15 cellular contexts compared by ENCODE assay signal in genomic region chr18:12520442-12520992, GRCh38.
DNase-seq lines count a peak whose midpoint lies in the region; TF ChIP-seq lines count a peak whose summit lies in the region.
"Had no signal": no experiment of that assay in that cellular context is flagged by ENCODE, and none has a peak within 500 bp of the region (broad histone marks: within the 10 kb centered on the region; RNA-seq: fewer than 3 reads in every experiment).

No MANE protein-coding gene starts in this region.

- no peak overlapping the region for H2AFZ ChIP-seq in neural progenitor cell (replicated peaks)

- no peak overlapping the region for H3K4me3 Mint-ChIP-seq in neural progenitor cell
- no peak overlapping the region for H3K4me3 Mint-ChIP-seq in activated CD4-positive, alpha-beta memory T cell treated with anti-CD3 and anti-CD28 coated beads, Interleukin-2, amount 10 ng/mL, durations not matched to agents 7 days and 5 days
- H3K4me3 Mint-ChIP-seq: activated naive CD8-positive, alpha-beta T cell treated with anti-CD3 and anti-CD28 coated beads, Interleukin-2, amount 10 ng/mL, durations not matched to agents 7 days and 5 days; CD14-positive monocyte; immature natural killer cell had no signal

- no peaks in the 10 kb centered on the region for H3K9me3 Mint-ChIP-seq in neural progenitor cell
- H3K9me3 Mint-ChIP-seq in activated CD4-positive, alpha-beta memory T cell treated with anti-CD3 and anti-CD28 coated beads, Interleukin-2, amount 10 ng/mL, durations not matched to agents 7 days and 5 days = no peaks in the 10 kb centered on the region
- H3K9me3 Mint-ChIP-seq: activated naive CD8-positive, alpha-beta T cell treated with anti-CD3 and anti-CD28 coated beads, Interleukin-2, amount 10 ng/mL, durations not matched to agents 7 days and 5 days; CD14-positive monocyte; immature natural killer cell had no signal

- DNase-seq in GM03348 (ENCODE audit: low spot score) (peak; percentile 40), MG63 (peak; percentile 35), cerebellum (ENCODE audit: low spot score) (peak; percentile 22), neural progenitor cell (ENCODE audit: low spot score) (peak; percentile 55), HK-2 (ENCODE audit: unreplicated experiment) (no peak), kidney tubule cell (ENCODE audit: low spot score) (no peak)
- DNase-seq in activated CD4-positive, alpha-beta memory T cell treated with anti-CD3 and anti-CD28 coated beads, Interleukin-2, amount 10 ng/mL, durations not matched to agents 7 days and 5 days = no peak
- no peak for DNase-seq in NK-92 treated with Interleukin-12 subunit alpha and Interleukin-12 subunit beta, amount 100 ng/mL, for 24 hours (lab: John Stamatoyannopoulos, UW)
- DNase-seq: activated CD8-positive, alpha-beta memory T cell treated with anti-CD3 and anti-CD28 coated beads, Interleukin-2, amount 50 U/mL, for 4 hours; activated naive CD8-positive, alpha-beta T cell treated with anti-CD3 and anti-CD28 coated beads, Interleukin-2, amount 10 ng/mL, durations not matched to agents 7 days and 5 days; colonic mucosa; immature natural killer cell; small intestine; WERI-Rb-1 had no signal

- no peak overlapping the region for H3K27ac Mint-ChIP-seq in neural progenitor cell
- H3K27ac Mint-ChIP-seq in activated CD4-positive, alpha-beta memory T cell treated with anti-CD3 and anti-CD28 coated beads, Interleukin-2, amount 10 ng/mL, durations not matched to agents 7 days and 5 days = no peak overlapping the region
- H3K27ac Mint-ChIP-seq: activated naive CD8-positive, alpha-beta T cell treated with anti-CD3 and anti-CD28 coated beads, Interleukin-2, amount 10 ng/mL, durations not matched to agents 7 days and 5 days; CD14-positive monocyte; immature natural killer cell had no signal

- H3K36me3 Mint-ChIP-seq in neural progenitor cell = no peaks in the 10 kb centered on the region
- H3K36me3 Mint-ChIP-seq in activated CD4-positive, alpha-beta memory T cell treated with anti-CD3 and anti-CD28 coated beads, Interleukin-2, amount 10 ng/mL, durations not matched to agents 7 days and 5 days (ENCODE audit: low read depth) = no peaks in the 10 kb centered on the region
- H3K36me3 Mint-ChIP-seq: activated naive CD8-positive, alpha-beta T cell treated with anti-CD3 and anti-CD28 coated beads, Interleukin-2, amount 10 ng/mL, durations not matched to agents 7 days and 5 days; CD14-positive monocyte; immature natural killer cell had no signal

- H3K27me3 ChIP-seq in MG63 (no peaks in the 10 kb centered on the region), neural progenitor cell (no peaks in the 10 kb centered on the region)
- H3K27me3 ChIP-seq: colonic mucosa had no signal

- no peaks in the 10 kb centered on the region for H3K36me3 ChIP-seq in MG63
- H3K36me3 ChIP-seq in neural progenitor cell = no peaks in the 10 kb centered on the region
- H3K36me3 ChIP-seq: colonic mucosa, WERI-Rb-1 had no signal

- H3K79me2 ChIP-seq in neural progenitor cell (ENCODE audit: low read depth) = no peaks in the 10 kb centered on the region

- peaks cover 11% of the 10 kb centered on the region for H3K4me1 ChIP-seq in neural progenitor cell
- H3K4me1 ChIP-seq: colonic mucosa had no signal

- H4K20me1 ChIP-seq in neural progenitor cell (ENCODE audit: low read depth) = no peaks in the 10 kb centered on the region

- peak overlapping the region; percentile 1 for H3K4me2 ChIP-seq in neural progenitor cell

- no peaks in the 10 kb centered on the region for H3K9me3 ChIP-seq in MG63
- no peaks in the 10 kb centered on the region for H3K9me3 ChIP-seq in neural progenitor cell (ENCODE audit: low read depth)
- H3K9me3 ChIP-seq: colonic mucosa had no signal

- CTCF ChIA-PET in activated CD4-positive, alpha-beta memory T cell treated with anti-CD3 and anti-CD28 coated beads, Interleukin-2, amount 10 ng/mL, durations not matched to agents 7 days and 5 days (lab: Charles Lee) = interaction anchor here (0.6 kb wide), 1 partner anchor 74 kb away, joined by 3 read pairs; no protein-coding TSS in a partner anchor

- no peak overlapping the region for H3K4me3 ChIP-seq in MG63
- H3K4me3 ChIP-seq in neural progenitor cell = no peak overlapping the region
- H3K4me3 ChIP-seq: colonic mucosa had no signal

- POLR2A ChIA-PET in activated CD4-positive, alpha-beta memory T cell treated with anti-CD3 and anti-CD28 coated beads, Interleukin-2, amount 10 ng/mL, durations not matched to agents 7 days and 5 days (lab: Charles Lee) = interaction anchor here (0.6 kb wide), 1 partner anchor 9 kb away, joined by 3 read pairs; no protein-coding TSS in a partner anchor

- H3K27ac ChIP-seq in neural progenitor cell = no peak overlapping the region
- H3K27ac ChIP-seq: colonic mucosa, WERI-Rb-1 had no signal

- peaks cover 3% of the 10 kb centered on the region for H3F3A ChIP-seq in neural progenitor cell (ENCODE audit: low read depth)

- no peak overlapping the region for H3K9ac ChIP-seq in neural progenitor cell

- peaks cover 3% of the 10 kb centered on the region for H3K27me3 Mint-ChIP-seq in neural progenitor cell (ENCODE audit: insufficient read depth, low read depth)
- no peaks in the 10 kb centered on the region for H3K27me3 Mint-ChIP-seq in activated CD4-positive, alpha-beta memory T cell treated with anti-CD3 and anti-CD28 coated beads, Interleukin-2, amount 10 ng/mL, durations not matched to agents 7 days and 5 days

- TF ChIP-seq CTCF in neural progenitor cell (IDR thresholded peaks at IDR 0.05) = no peak

- H3K4me1 Mint-ChIP-seq in neural progenitor cell = peaks cover 33% of the 10 kb centered on the region
- H3K4me1 Mint-ChIP-seq in activated CD4-positive, alpha-beta memory T cell treated with anti-CD3 and anti-CD28 coated beads, Interleukin-2, amount 10 ng/mL, durations not matched to agents 7 days and 5 days = no peaks in the 10 kb centered on the region
- H3K4me1 Mint-ChIP-seq: activated naive CD8-positive, alpha-beta T cell treated with anti-CD3 and anti-CD28 coated beads, Interleukin-2, amount 10 ng/mL, durations not matched to agents 7 days and 5 days; immature natural killer cell had no signal

Comparison
In these comparisons a context has a peak if more than half of its experiments do, and no peak if none do; other contexts are left out.
1. DNase-seq: peak in GM03348 (single experiment), MG63 (single experiment), cerebellum (single experiment) and neural progenitor cell (single experiment); none in activated CD4-positive, alpha-beta memory T cell treated with anti-CD3 and anti-CD28 coated beads, Interleukin-2, amount 10 ng/mL, durations not matched to agents 7 days and 5 days (single experiment), HK-2 (single experiment), kidney tubule cell (single experiment) and NK-92 treated with Interleukin-12 subunit alpha and Interleukin-12 subunit beta, amount 100 ng/mL, for 24 hours (single experiment).